Comparison of ENCODE assay signal across 16 cellular contexts in genomic region chr2:203685789-203686433, GRCh38. TPM values are rescaled to one million over a fixed set of nuclear protein-coding genes. Genes with fewer than 3 reads are reported as not detected.
DNase-seq lines count a peak whose midpoint lies in the region; ATAC-seq and TF ChIP-seq lines count a peak whose summit lies in the region.
"Had no signal": no experiment of that assay in that cellular context is flagged by ENCODE, and none has a peak within 500 bp of the region (broad histone marks: within the 10 kb centered on the region; RNA-seq: fewer than 3 reads in every experiment).

No MANE protein-coding gene starts in this region.

- no peaks in the 10 kb centered on the region for H3K27me3 Mint-ChIP-seq in activated naive CD4-positive, alpha-beta T cell treated with anti-CD3 and anti-CD28 coated beads for 36 hours (ENCODE audit: low read depth)
- H3K27me3 Mint-ChIP-seq: activated naive CD8-positive, alpha-beta T cell treated with anti-CD3 and anti-CD28 coated beads, Interleukin-2, amount 50 U/mL, for 24 hours; CD4-positive, alpha-beta memory T cell had no signal

- H3K4me1 ChIP-seq in adrenal gland (replicated peaks in 1 of 2) (peaks cover 8 to 87% of the 10 kb centered on the region in 2 donors), left lung (peaks cover 28 to 64% of the 10 kb centered on the region in 2 donors), suprapubic skin (peaks cover 83% of the 10 kb centered on the region), vagina (peaks cover 46% of the 10 kb centered on the region), A673 (ENCODE audit: insufficient read depth, low read length, poor library complexity, severe bottlenecking) (no peaks in the 10 kb centered on the region)
- H3K4me1 ChIP-seq: colonic mucosa had no signal

- no peak overlapping the region for H3K27ac Mint-ChIP-seq in activated naive CD4-positive, alpha-beta T cell treated with anti-CD3 and anti-CD28 coated beads for 36 hours
- H3K27ac Mint-ChIP-seq: activated naive CD8-positive, alpha-beta T cell treated with anti-CD3 and anti-CD28 coated beads, Interleukin-2, amount 50 U/mL, for 24 hours had no signal

- H3K27ac ChIP-seq in adrenal gland (peak overlapping the region in 4 of 5 donors; percentile 30 to 91 (median 51)), left lung (peak overlapping the region; percentile 74 to 80), suprapubic skin (peak overlapping the region; percentile 85), vagina (no peak overlapping the region), A673 (ENCODE audit: low read depth, low read length, poor library complexity, severe bottlenecking) (no peak overlapping the region)
- H3K27ac ChIP-seq: colonic mucosa, pancreas had no signal

- intact Hi-C loops in adrenal gland (cut with DNase I) (no loop called here), left lung (cut with DNase I) (no loop called here), vagina (cut with DNase I) (no loop called here), A673 (cut with micrococcal nuclease; ENCODE audit: unreplicated experiment) (no loop called here)
- intact Hi-C loops in activated naive CD4-positive, alpha-beta T cell treated with anti-CD3 and anti-CD28 coated beads for 36 hours (cut with micrococcal nuclease), result no loop called here

- TF ChIP-seq POLR2A in adrenal gland (IDR thresholded peaks at IDR 0.05), result no peak
- no peak for TF ChIP-seq POLR2A in suprapubic skin (IDR thresholded peaks at IDR 0.05)
- no peak for TF ChIP-seq POLR2A in vagina (IDR thresholded peaks at IDR 0.05)

- no peak for TF ChIP-seq CTCF in adrenal gland (IDR thresholded peaks at IDR 0.05)
- TF ChIP-seq CTCF in left lung (IDR thresholded peaks at IDR 0.05), result no peak
- no peak for TF ChIP-seq CTCF in suprapubic skin (IDR thresholded peaks at IDR 0.05)
- no peak for TF ChIP-seq CTCF in vagina (IDR thresholded peaks at IDR 0.05)
- TF ChIP-seq CTCF in A673 (conservative IDR thresholded peaks at IDR 0.05; ENCODE audit: low read depth, low read length), result no peak

- DNase-seq in HT1080 (ENCODE audit: low read depth) (peak; percentile 52), adrenal gland (no peak), left lung (no peak), suprapubic skin (ENCODE audit: low spot score in 2 of 2) (no peak), vagina (ENCODE audit: extremely low spot score in 2 of 2) (no peak), A673 (ENCODE audit: low spot score) (no peak)
- no peak for DNase-seq in activated naive CD4-positive, alpha-beta T cell treated with anti-CD3 and anti-CD28 coated beads for 36 hours
- DNase-seq: activated CD4-positive, alpha-beta T cell treated with anti-CD3 and anti-CD28 coated beads for 48 hours; activated naive CD8-positive, alpha-beta T cell treated with anti-CD3 and anti-CD28 coated beads, Interleukin-2, amount 50 U/mL, for 24 hours; activated T-cell treated with anti-CD3 and anti-CD28 coated beads, Interleukin-2, amount 50 U/mL, for 4 hours; CD4-positive, alpha-beta memory T cell; colonic mucosa; pancreas; T-helper 2 cell had no signal

- peaks cover 23% of the 10 kb centered on the region for H3K4me1 Mint-ChIP-seq in activated naive CD4-positive, alpha-beta T cell treated with anti-CD3 and anti-CD28 coated beads for 36 hours (ENCODE audit: low read depth)

- POLR2A ChIA-PET in A673 (lab: Charles Lee; ENCODE audit: low non-redundant PET), result no interaction called here

- H3K36me3 Mint-ChIP-seq in activated naive CD4-positive, alpha-beta T cell treated with anti-CD3 and anti-CD28 coated beads for 36 hours (ENCODE audit: low read depth), result no peaks in the 10 kb centered on the region
- H3K36me3 Mint-ChIP-seq: CD4-positive, alpha-beta memory T cell had no signal

- no peak for TF ChIP-seq EP300 in suprapubic skin (IDR thresholded peaks at IDR 0.05)

- H3K9me3 ChIP-seq in adrenal gland (replicated peaks in 1 of 3), result no peaks in the 10 kb centered on the region
- no peaks in the 10 kb centered on the region for H3K9me3 ChIP-seq in left lung
- no peaks in the 10 kb centered on the region for H3K9me3 ChIP-seq in suprapubic skin
- no peaks in the 10 kb centered on the region for H3K9me3 ChIP-seq in vagina
- no peaks in the 10 kb centered on the region for H3K9me3 ChIP-seq in A673 (ENCODE audit: low read depth, low read length, poor library complexity, severe bottlenecking)
- H3K9me3 ChIP-seq: colonic mucosa, pancreas had no signal

- H3K4me3 ChIP-seq in adrenal gland (no peak overlapping the region), left lung (no peak overlapping the region), suprapubic skin (no peak overlapping the region), vagina (no peak overlapping the region), A673 (ENCODE audit: low read depth, low read length, poor library complexity, severe bottlenecking) (no peak overlapping the region)
- H3K4me3 ChIP-seq: colonic mucosa, pancreas had no signal

- H3K27me3 ChIP-seq in adrenal gland, result no peaks in the 10 kb centered on the region
- no peaks in the 10 kb centered on the region for H3K27me3 ChIP-seq in left lung
- H3K27me3 ChIP-seq in suprapubic skin, result no peaks in the 10 kb centered on the region
- H3K27me3 ChIP-seq in vagina, result no peaks in the 10 kb centered on the region
- no peaks in the 10 kb centered on the region for H3K27me3 ChIP-seq in A673 (replicated peaks; ENCODE audit: insufficient read depth, low read depth, low read length, poor library complexity)
- H3K27me3 ChIP-seq: colonic mucosa, pancreas had no signal

- no TSS peak for BruUV-seq in A673 (replicated peaks; lab: Mats Ljungman, UMichigan)

- H3K4me3 Mint-ChIP-seq in activated naive CD4-positive, alpha-beta T cell treated with anti-CD3 and anti-CD28 coated beads for 36 hours, result no peak overlapping the region
- H3K4me3 Mint-ChIP-seq: activated naive CD8-positive, alpha-beta T cell treated with anti-CD3 and anti-CD28 coated beads, Interleukin-2, amount 50 U/mL, for 24 hours; activated T-cell treated with anti-CD3 and anti-CD28 coated beads, Interleukin-2, amount 50 U/mL, for 4 hours; CD4-positive, alpha-beta memory T cell had no signal

- CTCF ChIA-PET in activated naive CD4-positive, alpha-beta T cell treated with anti-CD3 and anti-CD28 coated beads for 36 hours (lab: Charles Lee), result interaction anchor here (0.6 to 1.3 kb wide), 2 partner anchors 9 to 218 kb away, joined by 3 to 4 read pairs; no protein-coding TSS in a partner anchor
- CTCF ChIA-PET in A673 (lab: Charles Lee), result no interaction called here

- 80 to 84% (median 81%) methylated on average over 4 of the region's 4 CpGs for WGBS in adrenal gland, 4 donors
- WGBS in suprapubic skin, result 85% methylated on average over 4 of the region's 4 CpGs

- H3K36me3 ChIP-seq in adrenal gland (replicated peaks in 1 of 2) (no peaks in the 10 kb centered on the region), left lung (no peaks in the 10 kb centered on the region), suprapubic skin (no peaks in the 10 kb centered on the region), vagina (no peaks in the 10 kb centered on the region), A673 (ENCODE audit: insufficient read depth, low read length, poor library complexity, severe bottlenecking) (no peaks in the 10 kb centered on the region)
- H3K36me3 ChIP-seq: colonic mucosa, pancreas had no signal

- no peak for ATAC-seq in left lung
- no peak for ATAC-seq in HG03457 (IDR thresholded peaks at IDR 0.05; ENCODE audit: unreplicated experiment)
- ATAC-seq: activated naive CD8-positive, alpha-beta T cell treated with anti-CD3 and anti-CD28 coated beads, Interleukin-2, amount 50 U/mL, for 24 hours; activated T-cell treated with anti-CD3 and anti-CD28 coated beads, Interleukin-2, amount 50 U/mL, for 4 hours had no signal

- H3K9me3 Mint-ChIP-seq in activated naive CD4-positive, alpha-beta T cell treated with anti-CD3 and anti-CD28 coated beads for 36 hours, result no peaks in the 10 kb centered on the region
- H3K9me3 Mint-ChIP-seq: activated naive CD8-positive, alpha-beta T cell treated with anti-CD3 and anti-CD28 coated beads, Interleukin-2, amount 50 U/mL, for 24 hours; activated T-cell treated with anti-CD3 and anti-CD28 coated beads, Interleukin-2, amount 50 U/mL, for 4 hours had no signal

RNA-seq across cellular contexts. Expression of gene CD28, which starts 20.5 kb away (rescaled TPM):
- 0.03 TPM in 1 of 2 replicates, not detected in the other for total RNA-seq in HT1080 (2014; rRNA removed; shearing (Covaris generic))
- polyA plus RNA-seq in HT1080 (2015; cell fraction: cytosol; rRNA removed), result 0.06 and 0.26 TPM in 2 replicates
- 0.06 TPM in 1 of 2 replicates, not detected in the other for polyA plus RNA-seq in HT1080 (2015; cell fraction: nucleus; rRNA removed)
- total RNA-seq in adrenal gland (1 to 10 TPM in 1 of 8 donors, under 1 TPM in 6, not detected in 1; 0.14 to 1.4 (median 0.61) TPM), left lung (1 to 10 TPM; 1.3 to 2.4 TPM), suprapubic skin (1 to 10 TPM in 1 of 4 donors, under 1 TPM in 2, not detected in 1; 0.08 to 1.0 (median 0.15) TPM), vagina (2.7 TPM), A673 (2021) (not detected in 2 replicates)
- polyA plus RNA-seq in adrenal gland, result under 1 TPM; 0.08 to 0.13 (median 0.09) TPM
- total RNA-seq in activated naive CD4-positive, alpha-beta T cell treated with anti-CD3 and anti-CD28 coated beads for 36 hours, result 100 to 1,000 TPM; 165 to 167 TPM
- total RNA-seq: HT-29 had no signal

Comparison
In these comparisons a context has a peak if more than half of its experiments do, and no peak if none do; other contexts are left out.
1. H3K27ac ChIP-seq: peak in adrenal gland (4 of 5), left lung (2 of 2) and suprapubic skin (single experiment); none in vagina (single experiment) and A673 (single experiment).
2. RNA of gene CD28, which starts 20.5 kb away (total RNA-seq): 165 to 167 TPM in activated naive CD4-positive, alpha-beta T cell treated with anti-CD3 and anti-CD28 coated beads for 36 hours; 2.7 TPM in vagina (single experiment), 1.3 to 2.4 TPM in left lung, 0.14 to 1.4 TPM in adrenal gland, 0.08 to 1.0 TPM in suprapubic skin, 0.03 TPM in HT1080 and not detected in A673; every median in the first group is over 10 times any median in the second.